Comparison of ENCODE assay signal across 19 cellular contexts in the genomic region with DNA sequence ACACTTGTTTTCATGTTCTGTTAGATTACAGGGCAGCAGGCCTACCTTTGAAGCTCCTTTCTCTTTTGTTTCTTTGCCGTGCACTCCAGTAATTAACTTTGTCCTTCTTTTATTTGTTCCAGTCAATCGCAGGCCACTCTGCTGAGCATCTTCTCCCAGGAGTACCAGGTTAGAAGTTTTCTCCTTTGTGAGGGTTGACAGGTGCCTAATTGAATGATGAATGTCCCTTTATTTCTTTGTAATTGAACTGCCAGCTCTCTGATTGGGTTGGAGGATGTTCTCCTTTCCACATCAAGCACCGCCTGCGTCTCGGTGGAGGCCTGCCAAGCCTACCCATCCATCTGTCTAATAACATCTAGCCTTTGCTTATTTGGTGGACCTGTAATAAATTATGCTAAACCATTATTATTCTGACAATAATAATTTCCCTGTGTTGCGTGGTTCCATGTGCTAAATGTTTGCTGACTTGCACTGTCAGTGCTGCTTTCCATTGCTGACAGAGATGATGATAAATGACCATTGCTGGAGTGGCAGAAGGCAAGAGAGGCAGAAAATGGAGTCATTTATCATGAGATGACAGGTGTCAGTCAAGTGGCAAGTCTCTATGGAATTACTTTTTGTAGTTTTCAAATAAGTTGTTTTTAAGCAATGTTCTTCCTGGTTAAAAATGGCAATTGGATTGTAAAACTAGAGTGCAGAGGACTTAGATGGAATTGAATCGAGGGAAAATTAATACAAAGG.
A peak's percentile ranks its signal among the peaks of the same experiment; 100 is the strongest.
DNase-seq lines count a peak whose midpoint lies in the region; FAIRE-seq and TF ChIP-seq lines count a peak whose summit lies in the region.
"Had no signal": no experiment of that assay in that cellular context is flagged by ENCODE, and none has a peak within 500 bp of the region (broad histone marks: within the 10 kb centered on the region; RNA-seq: fewer than 3 reads in every experiment).

No MANE protein-coding gene starts in this region.

- peaks cover 8% of the 10 kb centered on the region for H3K4me1 Mint-ChIP-seq in astrocyte (ENCODE audit: low read depth, unreplicated experiment)
- H3K4me1 Mint-ChIP-seq: activated CD4-positive, alpha-beta T cell treated with anti-CD3 and anti-CD28 coated beads, Interleukin-2, amount 10 ng/mL, durations not matched to agents 7 days and 5 days; activated naive CD4-positive, alpha-beta T cell treated with anti-CD3 and anti-CD28 coated beads, Interleukin-2, amount 10 ng/mL, durations not matched to agents 7 days and 5 days had no signal

- H3K27ac Mint-ChIP-seq in astrocyte (ENCODE audit: unreplicated experiment) = no peak overlapping the region
- H3K27ac Mint-ChIP-seq: activated CD4-positive, alpha-beta T cell treated with anti-CD3 and anti-CD28 coated beads, Interleukin-2, amount 10 ng/mL, durations not matched to agents 7 days and 5 days; activated naive CD4-positive, alpha-beta T cell treated with anti-CD3 and anti-CD28 coated beads, Interleukin-2, amount 10 ng/mL, durations not matched to agents 7 days and 5 days had no signal

- no peaks in the 10 kb centered on the region for H3K36me3 Mint-ChIP-seq in astrocyte (ENCODE audit: low read depth, unreplicated experiment)
- H3K36me3 Mint-ChIP-seq: activated naive CD4-positive, alpha-beta T cell treated with anti-CD3 and anti-CD28 coated beads, Interleukin-2, amount 10 ng/mL, durations not matched to agents 7 days and 5 days had no signal

- H2AK5ac ChIP-seq in neuronal stem cell (ENCODE audit: low read depth, low read length) = no peak overlapping the region

- H3K27me3 Mint-ChIP-seq in astrocyte (ENCODE audit: low read depth, unreplicated experiment) = no peaks in the 10 kb centered on the region
- H3K27me3 Mint-ChIP-seq: activated CD4-positive, alpha-beta T cell treated with anti-CD3 and anti-CD28 coated beads, Interleukin-2, amount 10 ng/mL, durations not matched to agents 7 days and 5 days; activated naive CD4-positive, alpha-beta T cell treated with anti-CD3 and anti-CD28 coated beads, Interleukin-2, amount 10 ng/mL, durations not matched to agents 7 days and 5 days had no signal

- no peak overlapping the region for H3K18ac ChIP-seq in neuronal stem cell (ENCODE audit: low read length)

- H2BK5ac ChIP-seq in neuronal stem cell (ENCODE audit: low read length) = no peak overlapping the region

- H3K79me1 ChIP-seq in neuronal stem cell (ENCODE audit: low read depth, low read length) = no peaks in the 10 kb centered on the region

- intact Hi-C loops in ascending aorta (cut with DNase I) = no loop called here
- intact Hi-C loops in stomach (cut with DNase I; ENCODE audit: low total_unique reads) = no loop called here

- H3K36me3 ChIP-seq in astrocyte (ENCODE audit: insufficient read depth, low read length) = no peaks in the 10 kb centered on the region
- H3K36me3 ChIP-seq in neuronal stem cell (replicated peaks in 1 of 2; ENCODE audit: control insufficient read depth in 2 of 2, insufficient read depth in 2 of 2, low read length in 2 of 2) = no peaks in the 10 kb centered on the region
- no peaks in the 10 kb centered on the region for H3K36me3 ChIP-seq in ascending aorta
- H3K36me3 ChIP-seq in stomach = no peaks in the 10 kb centered on the region
- H3K36me3 ChIP-seq: brain microvascular endothelial cell, SJCRH30, tibial nerve had no signal

- FAIRE-seq in astrocyte (lab: Jason Lieb, UNC) = no peak
- FAIRE-seq: A204.1 had no signal

- H3K23ac ChIP-seq in neuronal stem cell (ENCODE audit: low read depth, low read length, poor library complexity) = no peak overlapping the region

- H4K8ac ChIP-seq in neuronal stem cell (ENCODE audit: low read depth, low read length) = no peak overlapping the region

- no peak for TF ChIP-seq POLR2A in stomach (IDR thresholded peaks at IDR 0.05)

- no peak overlapping the region for H4K91ac ChIP-seq in neuronal stem cell (ENCODE audit: low read depth, low read length, poor library complexity)

- WGBS in neuronal stem cell (ENCODE audit: extremely low coverage in 2 of 2, insufficient read length in 2 of 2, insufficient replicate concordance in 1 of 2), 2 donors = no CpG with 5 or more reads among the region's 7 CpGs
- WGBS in stomach, 5 donors = 70 to 80% (median 75%) methylated on average over 7 of the region's 7 CpGs

- TF ChIP-seq CTCF in astrocyte (IDR thresholded peaks at IDR 0.05; ENCODE audit: insufficient read depth, low read depth, low read length) (no peak), ascending aorta (IDR thresholded peaks at IDR 0.05) (no peak), stomach (IDR thresholded peaks at IDR 0.05) (no peak)

- no peak overlapping the region for H3K4me3 Mint-ChIP-seq in astrocyte (ENCODE audit: unreplicated experiment)
- H3K4me3 Mint-ChIP-seq: activated CD4-positive, alpha-beta T cell treated with anti-CD3 and anti-CD28 coated beads, Interleukin-2, amount 10 ng/mL, durations not matched to agents 7 days and 5 days; activated naive CD4-positive, alpha-beta T cell treated with anti-CD3 and anti-CD28 coated beads, Interleukin-2, amount 10 ng/mL, durations not matched to agents 7 days and 5 days had no signal

- H2BK12ac ChIP-seq in neuronal stem cell (ENCODE audit: low read length) = no peak overlapping the region

- H3K27me3 ChIP-seq in astrocyte (ENCODE audit: insufficient read depth, low read length) (no peaks in the 10 kb centered on the region), neuronal stem cell (ENCODE audit: control insufficient read depth in 3 of 3, insufficient read depth in 3 of 3, low read depth in 1 of 3, low read length in 3 of 3) (no peaks in the 10 kb centered on the region), ascending aorta (no peaks in the 10 kb centered on the region), stomach (no peaks in the 10 kb centered on the region)
- H3K27me3 ChIP-seq: brain microvascular endothelial cell, SJCRH30, tibial nerve had no signal

- no peak for TF ChIP-seq EP300 in stomach (IDR thresholded peaks at IDR 0.05)

- DNase-seq in NCI-H2107 treated with DMSO at 0.1 percent for 48 hours (lab: John Stamatoyannopoulos, UW; ENCODE audit: unreplicated experiment) = peak; percentile 34
- DNase-seq in NCI-H2107 (lab: John Stamatoyannopoulos, UW) = no peak
- DNase-seq in NCI-H1694 treated with DMSO at 0.1 percent for 48 hours (lab: John Stamatoyannopoulos, UW) = peak; percentile 52
- peak; percentile 16 for DNase-seq in astrocyte (ENCODE audit: low read depth)
- DNase-seq in neuronal stem cell (ENCODE audit: low spot score) = peak; percentile 6
- DNase-seq in ascending aorta (ENCODE audit: low spot score in 2 of 2) = no peak
- no peak for DNase-seq in stomach
- no peak for DNase-seq in mesenteric fat pad (ENCODE audit: low spot score)
- DNase-seq: activated CD4-positive, alpha-beta T cell treated with anti-CD3 and anti-CD28 coated beads, Interleukin-2, amount 10 ng/mL, durations not matched to agents 7 days and 5 days; activated naive CD4-positive, alpha-beta T cell treated with anti-CD3 and anti-CD28 coated beads, Interleukin-2, amount 10 ng/mL, durations not matched to agents 7 days and 5 days; activated T-cell treated with anti-CD3 and anti-CD28 coated beads for 4 hours; DND-41; hypothalamus; SJCRH30; stimulated activated CD4-positive, alpha-beta T cell treated with anti-CD3 and anti-CD28 coated beads, Interleukin-4, amount 100 ng/mL, for 24 hours had no signal

- no peaks in the 10 kb centered on the region for H3K9me3 Mint-ChIP-seq in astrocyte (ENCODE audit: unreplicated experiment)
- H3K9me3 Mint-ChIP-seq: activated CD4-positive, alpha-beta T cell treated with anti-CD3 and anti-CD28 coated beads, Interleukin-2, amount 10 ng/mL, durations not matched to agents 7 days and 5 days; activated naive CD4-positive, alpha-beta T cell treated with anti-CD3 and anti-CD28 coated beads, Interleukin-2, amount 10 ng/mL, durations not matched to agents 7 days and 5 days had no signal

- H3K14ac ChIP-seq in neuronal stem cell (ENCODE audit: low read length) = no peak overlapping the region

- no peak overlapping the region for H3K4me2 ChIP-seq in astrocyte (ENCODE audit: low read length)
- H3K4me2 ChIP-seq in neuronal stem cell (ENCODE audit: insufficient read depth, low read length, poor library complexity, severe bottlenecking) = no peak overlapping the region

- H3K27ac ChIP-seq in astrocyte (ENCODE audit: low read depth, low read length) (no peak overlapping the region), neuronal stem cell (replicated peaks; ENCODE audit: low read length) (no peak overlapping the region), ascending aorta (no peak overlapping the region), stomach (no peak overlapping the region)
- H3K27ac ChIP-seq: brain microvascular endothelial cell, C4-2B, SJCRH30, tibial nerve had no signal

- H3K4me1 ChIP-seq in astrocyte (ENCODE audit: insufficient read depth, low read length) (peaks cover 5% of the 10 kb centered on the region), neuronal stem cell (ENCODE audit: control insufficient read depth in 2 of 2, insufficient read depth in 1 of 2, low read depth in 1 of 2, low read length in 2 of 2) (peaks cover 5 to 9% of the 10 kb centered on the region in 2 donors), ascending aorta (no peaks in the 10 kb centered on the region), stomach (no peaks in the 10 kb centered on the region)
- H3K4me1 ChIP-seq: SJCRH30, tibial nerve had no signal

- no peak overlapping the region for H2BK120ac ChIP-seq in neuronal stem cell (ENCODE audit: low read depth, low read length)

- H3K9ac ChIP-seq in astrocyte (ENCODE audit: low read length) = no peak overlapping the region
- H3K9ac ChIP-seq in neuronal stem cell (ENCODE audit: low read depth, low read length, poor library complexity) = no peak overlapping the region

- H4K20me1 ChIP-seq in astrocyte (ENCODE audit: insufficient read depth, low read length) = no peaks in the 10 kb centered on the region

- H3K4me3 ChIP-seq in astrocyte (ENCODE audit: insufficient read depth, low read depth, low read length) (no peak overlapping the region), neuronal stem cell (ENCODE audit: low read length in 2 of 2) (no peak overlapping the region), ascending aorta (no peak overlapping the region), stomach (no peak overlapping the region)
- H3K4me3 ChIP-seq: SJCRH30, tibial nerve had no signal

- no peak overlapping the region for H3K4ac ChIP-seq in neuronal stem cell (ENCODE audit: low read length)

- no peak overlapping the region for H2BK15ac ChIP-seq in neuronal stem cell (ENCODE audit: low read length)

- no peak overlapping the region for H2AFZ ChIP-seq in astrocyte (ENCODE audit: low read depth, low read length)
- no peak overlapping the region for H2AFZ ChIP-seq in neuronal stem cell (ENCODE audit: low read length)

- H3K9me3 ChIP-seq in astrocyte (ENCODE audit: insufficient read depth, low read depth, low read length) (no peaks in the 10 kb centered on the region), neuronal stem cell (replicated peaks in 1 of 2; ENCODE audit: control insufficient read depth in 2 of 2, insufficient read depth in 1 of 2, low read depth in 1 of 2, low read length in 2 of 2) (no peaks in the 10 kb centered on the region), ascending aorta (no peaks in the 10 kb centered on the region), stomach (no peaks in the 10 kb centered on the region)
- H3K9me3 ChIP-seq: SJCRH30, tibial nerve had no signal

- no peaks in the 10 kb centered on the region for H3K79me2 ChIP-seq in astrocyte (ENCODE audit: insufficient read depth, low read length)

Comparison
In these comparisons a context has a peak if more than half of its experiments do, and no peak if none do; other contexts are left out.
1. DNase-seq: peak in NCI-H2107 treated with DMSO at 0.1 percent for 48 hours (single experiment), NCI-H1694 treated with DMSO at 0.1 percent for 48 hours (single experiment), astrocyte (single experiment) and neuronal stem cell (single experiment); none in NCI-H2107 (single experiment), ascending aorta (0 of 2), stomach (single experiment) and mesenteric fat pad (single experiment).